Comparison of ENCODE assay signal across 8 cellular contexts in the genomic region with DNA sequence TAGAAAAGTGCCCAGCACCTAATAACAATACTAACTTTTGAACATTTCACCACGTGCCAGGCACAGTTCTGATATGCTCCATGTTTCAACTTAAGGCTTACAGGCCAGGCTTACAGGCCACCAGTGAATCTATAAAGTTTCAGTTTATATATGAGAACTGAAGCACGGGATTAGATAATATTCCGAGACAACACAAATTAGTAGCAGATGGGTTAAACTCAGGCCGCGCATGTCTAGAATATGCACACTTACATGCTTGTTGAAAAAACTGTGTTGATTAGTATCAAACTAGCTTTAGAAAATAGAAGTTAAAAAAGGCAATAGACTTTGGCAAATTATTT.
DNase-seq lines count a peak whose midpoint lies in the region; TF ChIP-seq lines count a peak whose summit lies in the region.

No MANE protein-coding gene starts in this region.

- peak overlapping the region; percentile 34 for H3K4me3 ChIP-seq in SJCRH30
- peak overlapping the region in 3 of 4 donors; percentile 74 to 86 (median 83) for H3K4me3 ChIP-seq in esophagus squamous epithelium
- peak overlapping the region in 3 of 4 donors; percentile 81 to 95 (median 86) for H3K4me3 ChIP-seq in sigmoid colon

- intact Hi-C loops in esophagus squamous epithelium (cut with DNase I) (no loop called here), sigmoid colon (cut with DNase I) (no loop called here)

- TF ChIP-seq EP300 in sigmoid colon (IDR thresholded peaks at IDR 0.05), result peak in 1 of 4 donors; percentile 16

- in situ Hi-C loops in G401 (cut with HindIII; ENCODE audit: low sequenced_read_pairs), result no loop called here

- H3K36me3 ChIP-seq in SJCRH30, result peaks cover 3% of the 10 kb centered on the region; the same call in 1 of the 2 replicates
- H3K36me3 ChIP-seq in esophagus squamous epithelium, result peaks cover 0 to 15% (median 0%) of the 10 kb centered on the region in 3 donors
- peaks cover 0 to 13% (median 0%) of the 10 kb centered on the region in 4 donors for H3K36me3 ChIP-seq in sigmoid colon

- WGBS in esophagus squamous epithelium, 2 donors, result 63 to 69% methylated on average over 5 of the region's 5 CpGs
- 84 to 87% methylated on average over 5 of the region's 5 CpGs for WGBS in sigmoid colon, 2 donors

- H3K9me3 ChIP-seq in SJCRH30 (replicated peaks) (no peaks in the 10 kb centered on the region), esophagus squamous epithelium (no peaks in the 10 kb centered on the region), sigmoid colon (no peaks in the 10 kb centered on the region)

- H3K27ac ChIP-seq in SJCRH30 (peak overlapping the region; percentile 84), esophagus squamous epithelium (peak overlapping the region; percentile 76 to 90 (median 86)), sigmoid colon (peak overlapping the region; percentile 76 to 83 (median 81))

- H3K4me1 ChIP-seq in SJCRH30 (peaks cover 4% of the 10 kb centered on the region), esophagus squamous epithelium (peaks cover 0 to 18% (median 3%) of the 10 kb centered on the region in 3 donors), sigmoid colon (peaks cover 0 to 20% (median 11%) of the 10 kb centered on the region in 4 donors)

- no peaks in the 10 kb centered on the region for H3K27me3 ChIP-seq in SJCRH30
- no peaks in the 10 kb centered on the region for H3K27me3 ChIP-seq in esophagus squamous epithelium
- H3K27me3 ChIP-seq in sigmoid colon, result no peaks in the 10 kb centered on the region

- DNase-seq in G401 (ENCODE audit: low spot score), result peak; percentile 24
- DNase-seq in SJCRH30, result no peak
- no peak for DNase-seq in esophagus squamous epithelium (lab: John Stamatoyannopoulos, UW)
- DNase-seq in sigmoid colon, result no peak
- no peak for DNase-seq in NCI-H128 (lab: John Stamatoyannopoulos, UW; ENCODE audit: unreplicated experiment)
- DNase-seq in hepatic stellate cell (ENCODE audit: low spot score), result no peak
- DNase-seq in NCI-H1417 treated with DMSO at 0.1 percent for 48 hours (lab: John Stamatoyannopoulos, UW), result no peak
- no peak for DNase-seq in stimulated activated CD4-positive, alpha-beta T cell treated with anti-CD3 and anti-CD28 coated beads, Interleukin-2, amount 100 ng/mL, for 24 hours

- TF ChIP-seq POLR2A in esophagus squamous epithelium (IDR thresholded peaks at IDR 0.05) (no peak), sigmoid colon (IDR thresholded peaks at IDR 0.05) (no peak)

- TF ChIP-seq CTCF in esophagus squamous epithelium (IDR thresholded peaks at IDR 0.05) (no peak), sigmoid colon (IDR thresholded peaks at IDR 0.05) (no peak)

Comparison
In these comparisons a context has a peak if more than half of its experiments do, and no peak if none do; other contexts are left out.
1. H3K4me3 ChIP-seq: peak in every context shown above with its lines; median percentile 86 in sigmoid colon; 83 in esophagus squamous epithelium; 34 in SJCRH30.